In genomic region chr12:32305163-32305562, GRCh38 we compare ENCODE assay signal across 2 cellular contexts.
TF ChIP-seq lines count a peak whose summit lies in the region.

No MANE protein-coding gene starts in this region.

TF ChIP-seq in liver, 16 proteins besides CTCF, POLR2A, EP300 and RAD21 (continued from another document):
- TF ChIP-seq, protein P1, sequence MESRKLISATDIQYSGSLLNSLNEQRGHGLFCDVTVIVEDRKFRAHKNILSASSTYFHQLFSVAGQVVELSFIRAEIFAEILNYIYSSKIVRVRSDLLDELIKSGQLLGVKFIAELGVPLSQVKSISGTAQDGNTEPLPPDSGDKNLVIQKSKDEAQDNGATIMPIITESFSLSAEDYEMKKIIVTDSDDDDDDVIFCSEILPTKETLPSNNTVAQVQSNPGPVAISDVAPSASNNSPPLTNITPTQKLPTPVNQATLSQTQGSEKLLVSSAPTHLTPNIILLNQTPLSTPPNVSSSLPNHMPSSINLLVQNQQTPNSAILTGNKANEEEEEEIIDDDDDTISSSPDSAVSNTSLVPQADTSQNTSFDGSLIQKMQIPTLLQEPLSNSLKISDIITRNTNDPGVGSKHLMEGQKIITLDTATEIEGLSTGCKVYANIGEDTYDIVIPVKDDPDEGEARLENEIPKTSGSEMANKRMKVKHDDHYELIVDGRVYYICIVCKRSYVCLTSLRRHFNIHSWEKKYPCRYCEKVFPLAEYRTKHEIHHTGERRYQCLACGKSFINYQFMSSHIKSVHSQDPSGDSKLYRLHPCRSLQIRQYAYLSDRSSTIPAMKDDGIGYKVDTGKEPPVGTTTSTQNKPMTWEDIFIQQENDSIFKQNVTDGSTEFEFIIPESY (IDR thresholded peaks at IDR 0.05) = no peak
- TF ChIP-seq, protein P2, sequence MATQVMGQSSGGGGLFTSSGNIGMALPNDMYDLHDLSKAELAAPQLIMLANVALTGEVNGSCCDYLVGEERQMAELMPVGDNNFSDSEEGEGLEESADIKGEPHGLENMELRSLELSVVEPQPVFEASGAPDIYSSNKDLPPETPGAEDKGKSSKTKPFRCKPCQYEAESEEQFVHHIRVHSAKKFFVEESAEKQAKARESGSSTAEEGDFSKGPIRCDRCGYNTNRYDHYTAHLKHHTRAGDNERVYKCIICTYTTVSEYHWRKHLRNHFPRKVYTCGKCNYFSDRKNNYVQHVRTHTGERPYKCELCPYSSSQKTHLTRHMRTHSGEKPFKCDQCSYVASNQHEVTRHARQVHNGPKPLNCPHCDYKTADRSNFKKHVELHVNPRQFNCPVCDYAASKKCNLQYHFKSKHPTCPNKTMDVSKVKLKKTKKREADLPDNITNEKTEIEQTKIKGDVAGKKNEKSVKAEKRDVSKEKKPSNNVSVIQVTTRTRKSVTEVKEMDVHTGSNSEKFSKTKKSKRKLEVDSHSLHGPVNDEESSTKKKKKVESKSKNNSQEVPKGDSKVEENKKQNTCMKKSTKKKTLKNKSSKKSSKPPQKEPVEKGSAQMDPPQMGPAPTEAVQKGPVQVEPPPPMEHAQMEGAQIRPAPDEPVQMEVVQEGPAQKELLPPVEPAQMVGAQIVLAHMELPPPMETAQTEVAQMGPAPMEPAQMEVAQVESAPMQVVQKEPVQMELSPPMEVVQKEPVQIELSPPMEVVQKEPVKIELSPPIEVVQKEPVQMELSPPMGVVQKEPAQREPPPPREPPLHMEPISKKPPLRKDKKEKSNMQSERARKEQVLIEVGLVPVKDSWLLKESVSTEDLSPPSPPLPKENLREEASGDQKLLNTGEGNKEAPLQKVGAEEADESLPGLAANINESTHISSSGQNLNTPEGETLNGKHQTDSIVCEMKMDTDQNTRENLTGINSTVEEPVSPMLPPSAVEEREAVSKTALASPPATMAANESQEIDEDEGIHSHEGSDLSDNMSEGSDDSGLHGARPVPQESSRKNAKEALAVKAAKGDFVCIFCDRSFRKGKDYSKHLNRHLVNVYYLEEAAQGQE (IDR thresholded peaks at IDR 0.05) = no peak
- TF ChIP-seq JUND (IDR thresholded peaks at IDR 0.05) (no peak), GABPA (IDR thresholded peaks at IDR 0.05 in 1 of 2, conservative IDR thresholded peaks at IDR 0.05 in 1 of 2) (no peak)

TF ChIP-seq in GM23338, 12 proteins besides CTCF, POLR2A, EP300 and RAD21 (continued from another document):
- no peak for TF ChIP-seq ZNF462 (CRISPR knock-in tag; IDR thresholded peaks at IDR 0.05)
- TF ChIP-seq, protein P3, sequence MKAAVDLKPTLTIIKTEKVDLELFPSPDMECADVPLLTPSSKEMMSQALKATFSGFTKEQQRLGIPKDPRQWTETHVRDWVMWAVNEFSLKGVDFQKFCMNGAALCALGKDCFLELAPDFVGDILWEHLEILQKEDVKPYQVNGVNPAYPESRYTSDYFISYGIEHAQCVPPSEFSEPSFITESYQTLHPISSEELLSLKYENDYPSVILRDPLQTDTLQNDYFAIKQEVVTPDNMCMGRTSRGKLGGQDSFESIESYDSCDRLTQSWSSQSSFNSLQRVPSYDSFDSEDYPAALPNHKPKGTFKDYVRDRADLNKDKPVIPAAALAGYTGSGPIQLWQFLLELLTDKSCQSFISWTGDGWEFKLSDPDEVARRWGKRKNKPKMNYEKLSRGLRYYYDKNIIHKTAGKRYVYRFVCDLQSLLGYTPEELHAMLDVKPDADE (IDR thresholded peaks at IDR 0.05) = no peak
